ENCODE assay signal across 18 cellular contexts in the genomic region with DNA sequence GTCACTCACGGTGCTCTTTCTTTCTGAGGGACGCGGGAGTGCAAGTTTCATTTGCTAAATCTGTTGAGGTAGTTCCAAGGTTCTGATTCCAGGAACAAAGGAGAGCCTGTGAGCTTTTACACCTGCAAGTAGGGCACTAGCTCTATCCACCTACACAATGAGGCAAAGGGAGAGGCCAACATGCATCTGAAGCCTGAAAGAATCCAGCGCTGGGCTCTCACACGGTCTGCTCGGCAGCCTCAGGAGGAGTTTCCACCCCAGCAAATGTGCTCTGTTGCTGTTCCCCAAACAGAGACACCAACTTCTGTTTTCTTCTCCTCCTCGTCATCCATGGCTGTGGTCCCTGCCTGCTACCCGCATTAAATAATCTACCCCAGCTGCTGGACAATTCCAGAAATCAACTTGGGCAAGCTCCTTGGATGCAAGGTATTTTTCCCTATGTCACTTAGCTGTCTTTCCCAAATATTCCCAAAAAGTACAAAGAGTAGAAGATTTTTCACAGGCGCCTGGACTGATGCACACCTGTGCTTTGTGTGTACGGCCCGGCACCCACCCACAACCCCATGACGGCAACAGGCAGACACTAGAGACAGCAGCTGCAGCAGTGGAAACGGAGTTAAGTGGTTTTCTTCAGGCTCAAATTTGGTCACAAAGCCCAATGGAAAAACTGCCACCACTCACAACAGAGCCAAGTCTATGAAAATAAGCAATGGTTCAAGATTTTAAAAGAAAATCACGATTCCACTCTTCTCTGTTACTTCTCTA.
"Had no signal": no experiment of that assay in that cellular context is flagged by ENCODE, and none has a peak within 500 bp of the region (broad histone marks: within the 10 kb centered on the region; RNA-seq: fewer than 3 reads in every experiment).

No MANE protein-coding gene starts in this region.

- FAIRE-seq: astrocyte, islet of Langerhans had no signal

- ATAC-seq: gastroesophageal sphincter; naive thymus-derived CD8-positive, alpha-beta T cell had no signal

- H3K4me3 ChIP-seq: dorsolateral prefrontal cortex, gastroesophageal sphincter, suprapubic skin had no signal

- H3K27ac ChIP-seq: gastroesophageal sphincter, neutrophil, suprapubic skin had no signal

- DNase-seq: activated CD4-positive, alpha-beta T cell treated with anti-CD3 and anti-CD28 coated beads, Interleukin-2, amount 10 ng/mL, durations not matched to agents 24 days and 14 days; activated CD4-positive, CD25-positive, alpha-beta regulatory T cell; activated CD8-positive, alpha-beta memory T cell treated with anti-CD3 and anti-CD28 coated beads, Interleukin-2, amount 50 U/mL, for 48 hours; activated naive CD4-positive, alpha-beta T cell; dorsolateral prefrontal cortex; endodermal cell; naive thymus-derived CD8-positive, alpha-beta T cell; stimulated activated CD4-positive, alpha-beta T cell treated with anti-CD3 and anti-CD28 coated beads, Interleukin-15, amount 100 ng/mL, for 24 hours; stimulated activated CD4-positive, alpha-beta T cell treated with anti-CD3 and anti-CD28 coated beads, Interleukin-4, amount 100 ng/mL, for 1 hour; stimulated activated naive CD4-positive, alpha-beta T cell treated with Interleukin-2 at 50 U/mL for 16 hours had no signal

- H3K27me3 ChIP-seq: dorsolateral prefrontal cortex, gastroesophageal sphincter, neutrophil, suprapubic skin had no signal

- H3K27me3 Mint-ChIP-seq: activated CD4-positive, alpha-beta T cell treated with anti-CD3 and anti-CD28 coated beads, Interleukin-2, amount 10 ng/mL, durations not matched to agents 24 days and 14 days; naive thymus-derived CD8-positive, alpha-beta T cell; type B pancreatic cell had no signal

- H3K27ac Mint-ChIP-seq: activated CD4-positive, alpha-beta T cell treated with anti-CD3 and anti-CD28 coated beads, Interleukin-2, amount 10 ng/mL, durations not matched to agents 24 days and 14 days; activated T-helper 1 cell treated with anti-CD3 and anti-CD28 coated beads, Interleukin-12 subunit alpha, Interleukin-12 subunit beta, Interleukin-2, Interleukin-4 antibody, amounts not matched to agents 30 ng/mL and 10 ng/mL and 1 ng/mL, durations not matched to agents 14 hours and 24 hours and 36 hours; endodermal cell; T-helper 2 cell treated with Interferon-gamma antibody and Interleukin-4, amounts not matched to agents 5 μg/mL and 100 μg/mL, for 36 hours; type B pancreatic cell had no signal

- H3K4me3 Mint-ChIP-seq: activated CD4-positive, alpha-beta T cell treated with anti-CD3 and anti-CD28 coated beads, Interleukin-2, amount 10 ng/mL, durations not matched to agents 24 days and 14 days; activated T-helper 1 cell treated with anti-CD3 and anti-CD28 coated beads, Interleukin-12 subunit alpha, Interleukin-12 subunit beta, Interleukin-2, Interleukin-4 antibody, amounts not matched to agents 30 ng/mL and 10 ng/mL and 1 ng/mL, durations not matched to agents 14 hours and 24 hours and 36 hours; endodermal cell; T-helper 2 cell treated with Interferon-gamma antibody and Interleukin-4, amounts not matched to agents 5 μg/mL and 100 μg/mL, for 36 hours; type B pancreatic cell had no signal

- H3K4me1 ChIP-seq: suprapubic skin had no signal

- H3K9me3 Mint-ChIP-seq: activated CD4-positive, alpha-beta T cell treated with anti-CD3 and anti-CD28 coated beads, Interleukin-2, amount 10 ng/mL, durations not matched to agents 24 days and 14 days; activated T-helper 1 cell treated with anti-CD3 and anti-CD28 coated beads, Interleukin-12 subunit alpha, Interleukin-12 subunit beta, Interleukin-2, Interleukin-4 antibody, amounts not matched to agents 30 ng/mL and 10 ng/mL and 1 ng/mL, durations not matched to agents 14 hours and 24 hours and 36 hours; endodermal cell; naive thymus-derived CD8-positive, alpha-beta T cell; T-helper 2 cell treated with Interferon-gamma antibody and Interleukin-4, amounts not matched to agents 5 μg/mL and 100 μg/mL, for 36 hours; type B pancreatic cell had no signal
